ENCODE assay signal across 8 cellular contexts in genomic region chr6:3732345-3733141, GRCh38. TPM values are rescaled to one million over a fixed set of nuclear protein-coding genes. Genes with fewer than 3 reads are reported as not detected.
DNase-seq lines count a peak whose midpoint lies in the region; ATAC-seq, FAIRE-seq and TF ChIP-seq lines count a peak whose summit lies in the region.

No MANE protein-coding gene starts in this region.

- no peak for FAIRE-seq in RCC 7860 (lab: Jason Lieb, UNC)

- no peak for ATAC-seq in thoracic aorta (ENCODE audit: insufficient number of reproducible peaks, low FRiP score, low read depth)
- no peak for ATAC-seq in HG03520 (IDR thresholded peaks at IDR 0.05; ENCODE audit: unreplicated experiment)

- no peaks in the 10 kb centered on the region for H3K9me3 ChIP-seq in thoracic aorta

- H3K36me3 ChIP-seq in thoracic aorta, result peaks cover 62% of the 10 kb centered on the region

- peak overlapping the region; percentile 30 to 47 for H3K27ac ChIP-seq in thoracic aorta

- DNase-seq in DMS53 treated with DMSO at 0.1 percent for 48 hours (lab: John Stamatoyannopoulos, UW; ENCODE audit: unreplicated experiment) (peak; percentile 67), KG1 (lab: John Stamatoyannopoulos, UW) (peak; percentile 8), RCC 7860 (ENCODE audit: low spot score) (peak; percentile 45), fibroblast of peridontal ligament (ENCODE audit: extremely low read depth) (peak; percentile 78), non-pigmented ciliary epithelial cell (ENCODE audit: low read depth) (peak; percentile 65), thoracic aorta (ENCODE audit: low spot score) (no peak)
- DNase-seq in activated T-cell treated with anti-CD3 and anti-CD28 coated beads, Interleukin-2, amount 50 U/mL, for 48 hours, result peak; percentile 71 to 75

- peak overlapping the region; percentile 30 for H3K4me3 ChIP-seq in thoracic aorta

- peak; percentile 71 for TF ChIP-seq CTCF in thoracic aorta (IDR thresholded peaks at IDR 0.05)

- H3K27me3 ChIP-seq in thoracic aorta (replicated peaks; ENCODE audit: insufficient read depth), result no peaks in the 10 kb centered on the region

- H3K4me1 ChIP-seq in thoracic aorta (ENCODE audit: control insufficient read depth in 1 of 2, low read depth in 2 of 2), result peaks cover 45 to 86% of the 10 kb centered on the region in 2 donors

RNA-seq across cellular contexts. Expression of gene PXDC1, which starts 19.0 kb away (rescaled TPM):
- total RNA-seq in thoracic aorta, result 100 to 1,000 TPM; 406 to 488 TPM
